In genomic region chr10:118966131-118967125, GRCh38 we compare ENCODE assay signal across 18 cellular contexts.
DNase-seq lines count a peak whose midpoint lies in the region; ATAC-seq and TF ChIP-seq lines count a peak whose summit lies in the region.
"Had no signal": no experiment of that assay in that cellular context is flagged by ENCODE, and none has a peak within 500 bp of the region (broad histone marks: within the 10 kb centered on the region; RNA-seq: fewer than 3 reads in every experiment).

No MANE protein-coding gene starts in this region.

- H3K4me3 ChIP-seq in Panc1 (ENCODE audit: low read depth in 2 of 2, low read length in 2 of 2) (no peak overlapping the region), gastroesophageal sphincter (no peak overlapping the region), skeletal muscle satellite cell (ENCODE audit: low read length) (no peak overlapping the region), osteoblast (ENCODE audit: insufficient read depth, low read length) (no peak overlapping the region)
- H3K4me3 ChIP-seq: breast epithelium, esophagus squamous epithelium, GM12878, mucosa of descending colon, suprapubic skin had no signal

- POLR2A ChIA-PET in Panc1 (lab: Charles Lee): no interaction called here

- no peak overlapping the region for H3K9ac ChIP-seq in skeletal muscle satellite cell (ENCODE audit: low read depth, low read length)
- H3K9ac ChIP-seq: KMS-11 had no signal

- H3K27ac ChIP-seq in Panc1 (ENCODE audit: low read length) (no peak overlapping the region), gastroesophageal sphincter (peak overlapping the region in 1 of 4 donors; percentile 33), osteoblast (ENCODE audit: low read depth, low read length) (no peak overlapping the region)
- H3K27ac ChIP-seq: breast epithelium, esophagus squamous epithelium, KMS-11, suprapubic skin had no signal

- in situ Hi-C loops in Panc1 (cut with HindIII; ENCODE audit: low pct_unique_long_range_greater_than_20kb, low sequenced_read_pairs): no loop called here

- no peaks in the 10 kb centered on the region for H4K20me1 ChIP-seq in osteoblast (ENCODE audit: insufficient read depth, low read length)

- no peak overlapping the region for H2AFZ ChIP-seq in osteoblast (ENCODE audit: low read length)

- H3K9me3 ChIP-seq in Panc1 (ENCODE audit: control insufficient read depth, insufficient read depth, low read depth, low read length): no peaks in the 10 kb centered on the region
- H3K9me3 ChIP-seq in gastroesophageal sphincter: no peaks in the 10 kb centered on the region
- no peaks in the 10 kb centered on the region for H3K9me3 ChIP-seq in skeletal muscle satellite cell (replicated peaks; ENCODE audit: low read length)
- H3K9me3 ChIP-seq in osteoblast (ENCODE audit: low read depth, low read length): no peaks in the 10 kb centered on the region
- H3K9me3 ChIP-seq: esophagus squamous epithelium, mucosa of descending colon, suprapubic skin had no signal

- no peak for TF ChIP-seq POLR2A in gastroesophageal sphincter (IDR thresholded peaks at IDR 0.05)

- TF ChIP-seq EP300 in gastroesophageal sphincter (IDR thresholded peaks at IDR 0.05): no peak

- 63 to 80% methylated on average over 10 to 14 of the region's 18 CpGs for WGBS in gastroesophageal sphincter (ENCODE audit: low coverage in 1 of 2), 2 donors

- CTCF ChIA-PET in Panc1 (lab: Charles Lee): no interaction called here

- no peak for TF ChIP-seq CTCF in Panc1 (IDR thresholded peaks at IDR 0.05)
- no peak for TF ChIP-seq CTCF in gastroesophageal sphincter (IDR thresholded peaks at IDR 0.05)
- TF ChIP-seq CTCF in osteoblast (IDR thresholded peaks at IDR 0.05; ENCODE audit: extremely low read depth, low read depth, low read length): no peak

- H3K36me3 ChIP-seq in Panc1 (ENCODE audit: control insufficient read depth, insufficient read depth, low read length) (no peaks in the 10 kb centered on the region), gastroesophageal sphincter (no peaks in the 10 kb centered on the region), skeletal muscle satellite cell (ENCODE audit: insufficient read depth, low read length) (no peaks in the 10 kb centered on the region), osteoblast (ENCODE audit: insufficient read depth, low read length) (no peaks in the 10 kb centered on the region)
- H3K36me3 ChIP-seq: breast epithelium, esophagus squamous epithelium, suprapubic skin had no signal

- H3K79me2 ChIP-seq in osteoblast (ENCODE audit: insufficient read depth, low read length): no peaks in the 10 kb centered on the region

- H3K4me1 ChIP-seq in Panc1 (ENCODE audit: control insufficient read depth, insufficient read depth, low read length) (no peaks in the 10 kb centered on the region; the same call in 1 of the 2 replicates), gastroesophageal sphincter (peaks cover 0 to 6% (median 3%) of the 10 kb centered on the region in 3 donors), skeletal muscle satellite cell (ENCODE audit: control insufficient read depth, insufficient read depth, low read length) (peaks cover 14% of the 10 kb centered on the region), osteoblast (ENCODE audit: insufficient read depth, low read length) (no peaks in the 10 kb centered on the region)
- H3K4me1 ChIP-seq: breast epithelium had no signal

- no TSS peak for BruUV-seq in Panc1 (replicated peaks; lab: Mats Ljungman, UMichigan)

- ATAC-seq in Panc1: 0 out of 2 replicates have a peak, but pooled peaks have one; percentile 22
- ATAC-seq in gastroesophageal sphincter: peak; percentile 41
- ATAC-seq: activated naive CD8-positive, alpha-beta T cell treated with anti-CD3 and anti-CD28 coated beads, Interleukin-2, amount 50 U/mL, for 24 hours; GM12878 had no signal

- H3K4me2 ChIP-seq in skeletal muscle satellite cell (ENCODE audit: low read length) (peak overlapping the region; percentile 17), osteoblast (ENCODE audit: insufficient read depth, low read length) (no peak overlapping the region)
- H3K4me2 ChIP-seq: KMS-11 had no signal

- intact Hi-C loops in Panc1 (cut with micrococcal nuclease; ENCODE audit: unreplicated experiment): no loop called here

- H3K27me3 ChIP-seq in Panc1 (ENCODE audit: control insufficient read depth, insufficient read depth, low read length): no peaks in the 10 kb centered on the region
- no peaks in the 10 kb centered on the region for H3K27me3 ChIP-seq in gastroesophageal sphincter
- peaks cover 36% of the 10 kb centered on the region for H3K27me3 ChIP-seq in skeletal muscle satellite cell (ENCODE audit: control insufficient read depth, insufficient read depth, low read length)
- no peaks in the 10 kb centered on the region for H3K27me3 ChIP-seq in osteoblast (ENCODE audit: insufficient read depth, low read length)
- H3K27me3 ChIP-seq: breast epithelium, suprapubic skin had no signal

- DNase-seq in Panc1 (ENCODE audit: low read depth, low spot score) (no peak), left kidney (ENCODE audit: low read depth, low spot score) (peak; percentile 54), AG08396 (ENCODE audit: low spot score) (no peak), GM19240 (ENCODE audit: insufficient read length, low spot score) (no peak), osteoblast (ENCODE audit: insufficient read length, low spot score, missing footprints) (no peak), NCI-H187 (lab: John Stamatoyannopoulos, UW) (no peak)
- DNase-seq: activated B cell treated with CpG ODN at 0.5 μM for 24 hours; activated naive CD8-positive, alpha-beta T cell treated with anti-CD3 and anti-CD28 coated beads, Interleukin-2, amount 50 U/mL, for 24 hours; esophagus squamous epithelium; kidney glomerular epithelial cell; mucosa of descending colon; NCI-H1105 had no signal
